ENCODE assay signal across 8 cellular contexts in the genomic region with DNA sequence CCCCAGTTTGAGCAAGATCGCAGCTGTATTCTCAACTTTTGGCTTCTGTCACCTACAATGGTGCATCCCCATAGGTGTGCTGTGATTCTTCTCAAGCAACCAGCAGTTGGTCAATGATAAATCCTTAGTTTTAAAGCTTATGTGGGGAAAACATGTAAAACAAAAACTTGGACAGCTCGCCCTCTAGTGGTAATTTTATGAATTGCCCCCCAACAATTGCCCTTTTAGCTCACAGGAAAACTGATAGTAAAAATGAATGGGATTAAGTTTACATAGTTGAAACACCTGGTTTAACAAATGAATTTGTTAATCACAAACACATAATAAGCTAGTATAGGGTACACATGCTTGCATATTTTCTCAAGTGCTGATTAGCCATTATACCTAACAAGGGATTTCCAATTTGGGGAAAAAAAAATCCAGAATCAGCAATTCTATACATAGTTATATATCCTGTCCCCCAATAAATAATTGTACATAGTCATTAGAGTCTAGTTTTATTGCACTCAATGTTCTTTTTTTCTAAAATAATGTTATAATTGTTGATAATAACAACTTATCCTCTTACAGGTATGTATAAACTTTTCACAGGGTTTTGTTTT. TPM values are rescaled to one million over a fixed set of nuclear protein-coding genes. Genes with fewer than 3 reads are reported as not detected.
DNase-seq lines count a peak whose midpoint lies in the region; ATAC-seq, FAIRE-seq and TF ChIP-seq lines count a peak whose summit lies in the region.

No MANE protein-coding gene starts in this region.

- H2AK5ac ChIP-seq in mesendoderm (ENCODE audit: low read length), result no peak overlapping the region

- no peak overlapping the region for H4K5ac ChIP-seq in mesendoderm (ENCODE audit: low read length)

- H3K4me1 ChIP-seq in heart left ventricle (no peaks in the 10 kb centered on the region), mesendoderm (ENCODE audit: control insufficient read depth, low read depth, low read length) (no peaks in the 10 kb centered on the region)

- ATAC-seq in heart left ventricle (no peak), Right ventricle myocardium superior (ENCODE audit: poor library complexity) (no peak), GM21381 (IDR thresholded peaks at IDR 0.05; ENCODE audit: unreplicated experiment) (no peak)

- no peaks in the 10 kb centered on the region for H3K79me2 ChIP-seq in mesendoderm (ENCODE audit: control insufficient read depth, insufficient read depth, low read length)

- H2BK15ac ChIP-seq in mesendoderm (replicated peaks; ENCODE audit: low read depth), result no peak overlapping the region

- H3K4me3 ChIP-seq in heart left ventricle, result no peak overlapping the region
- no peak overlapping the region for H3K4me3 ChIP-seq in bronchial epithelial cell (ENCODE audit: low read depth, low read length)
- H3K4me3 ChIP-seq in mesendoderm (ENCODE audit: low read length), result no peak overlapping the region

- H3K56ac ChIP-seq in mesendoderm (ENCODE audit: low read length), result no peak overlapping the region

- H3K27ac ChIP-seq in heart left ventricle, result no peak overlapping the region
- H3K27ac ChIP-seq in mesendoderm (ENCODE audit: low read depth, low read length), result no peak overlapping the region

- H3K18ac ChIP-seq in mesendoderm (ENCODE audit: low read length), result no peak overlapping the region

- WGBS in heart left ventricle, 4 donors, result 2 to 7% (median 4%) methylated on average over 2 of the region's 2 CpGs
- WGBS in mesendoderm (ENCODE audit: extremely low coverage, insufficient coverage, low lambda C conversion rate), result no CpG with 5 or more reads among the region's 2 CpGs

- H3K27me3 ChIP-seq in heart left ventricle, result peaks cover 0 to 19% (median 0%) of the 10 kb centered on the region in 9 donors
- H3K27me3 ChIP-seq in bronchial epithelial cell (ENCODE audit: control insufficient read depth, insufficient read depth, low read length), result no peaks in the 10 kb centered on the region
- H3K27me3 ChIP-seq in mesendoderm (ENCODE audit: insufficient read depth, low read length, poor library complexity), result no peaks in the 10 kb centered on the region

- H2BK120ac ChIP-seq in mesendoderm (ENCODE audit: low read depth, low read length), result no peak overlapping the region

- H3K79me1 ChIP-seq in mesendoderm (ENCODE audit: low read length), result no peaks in the 10 kb centered on the region

- no peak overlapping the region for H2BK5ac ChIP-seq in mesendoderm (ENCODE audit: low read length)

- intact Hi-C loops in heart left ventricle (cut with DNase I), result loop anchor here in 1 of 10 donors (5.0 kb wide), 1 partner anchor 998 kb away; no protein-coding TSS in a partner anchor
- intact Hi-C loops in Right ventricle myocardium superior (cut with DNase I), result no loop called here

- DNase-seq in heart left ventricle (no peak), Right ventricle myocardium superior (no peak), LHCN-M2 (ENCODE audit: low read depth) (peak; percentile 19), bronchial epithelial cell (ENCODE audit: low read depth) (peak; percentile 27), mesendoderm (peak; percentile 32), COLO829 (ENCODE audit: low spot score) (no peak)
- DNase-seq in effector CD4-positive, alpha-beta T cell, result no peak

- no peak overlapping the region for H4K8ac ChIP-seq in mesendoderm (ENCODE audit: low read depth, low read length)

- H3K9ac ChIP-seq in mesendoderm (ENCODE audit: low read length), result no peak overlapping the region

- H3K23ac ChIP-seq in mesendoderm (ENCODE audit: low read length), result no peak overlapping the region

- no peak for TF ChIP-seq POLR2A in heart left ventricle (IDR thresholded peaks at IDR 0.05)

- no peak overlapping the region for H3K4me2 ChIP-seq in mesendoderm (ENCODE audit: low read length)

- FAIRE-seq in bronchial epithelial cell (lab: Jason Lieb, UNC), result no peak

- no peak overlapping the region for H3K4ac ChIP-seq in mesendoderm (ENCODE audit: low read depth, low read length)

- no peaks in the 10 kb centered on the region for H3K9me3 ChIP-seq in heart left ventricle

- peak; percentile 42 to 89 (median 64) for TF ChIP-seq CTCF in heart left ventricle (IDR thresholded peaks at IDR 0.05)
- peak; percentile 48 for TF ChIP-seq CTCF in bronchial epithelial cell (IDR thresholded peaks at IDR 0.05; ENCODE audit: insufficient read depth, low read length, severe bottlenecking)

- H3K36me3 ChIP-seq in heart left ventricle, result no peaks in the 10 kb centered on the region
- H3K36me3 ChIP-seq in bronchial epithelial cell (ENCODE audit: control insufficient read depth, insufficient read depth, low read length), result no peaks in the 10 kb centered on the region
- no peaks in the 10 kb centered on the region for H3K36me3 ChIP-seq in mesendoderm (ENCODE audit: control insufficient read depth, insufficient read depth, low read length)

RNA-seq across cellular contexts. Expression of a gene that starts 30.1 kb away (rescaled TPM):
- not detected for total RNA-seq in heart left ventricle
- polyA plus RNA-seq in heart left ventricle, result not detected
- total RNA-seq in Right ventricle myocardium superior, result not detected
- total RNA-seq in LHCN-M2 (2014; rRNA removed), result not detected in 2 replicates
- not detected for polyA plus RNA-seq in LHCN-M2 (2012)
- not detected in 2 replicates for total RNA-seq in bronchial epithelial cell
- polyA plus RNA-seq in mesendoderm (2013, experiment 1 of 2), result not detected
- polyA plus RNA-seq in mesendoderm (2013, experiment 2 of 2), result not detected

Comparison
In these comparisons a context has a peak if more than half of its experiments do, and no peak if none do; other contexts are left out.
1. DNase-seq: peak in LHCN-M2 (single experiment), bronchial epithelial cell (single experiment) and mesendoderm (single experiment); none in heart left ventricle (0 of 5), Right ventricle myocardium superior (single experiment), COLO829 (single experiment) and effector CD4-positive, alpha-beta T cell (single experiment).